In genomic region chr1:18240906-18241305, GRCh38 we compare ENCODE assay signal across 10 cellular contexts.
"Had no signal": no experiment of that assay in that cellular context is flagged by ENCODE, and none has a peak within 500 bp of the region (broad histone marks: within the 10 kb centered on the region; RNA-seq: fewer than 3 reads in every experiment).

No MANE protein-coding gene starts in this region.

- H3K9me3 Mint-ChIP-seq: H9 had no signal

- H3K4me3 ChIP-seq: GM23248, K562 had no signal

- FAIRE-seq: H54, HTR-8/SVneo, K562 had no signal

- DNase-seq: GM23248, GOT3, H9, HCEC 1CT, IMR-90, KG1 had no signal

- H3K4me3 Mint-ChIP-seq: H9 had no signal

- H3K9ac ChIP-seq: GM23248 had no signal

- ATAC-seq: K562 had no signal

- H3K27ac ChIP-seq: GM23248, HL-60 had no signal

- H2AFZ ChIP-seq: GM23248 had no signal
